16 cellular contexts compared by ENCODE assay signal in genomic region chr5:103283869-103284268, GRCh38. TPM values are rescaled to one million over a fixed set of nuclear protein-coding genes. Genes with fewer than 3 reads are reported as not detected.
DNase-seq lines count a peak whose midpoint lies in the region; TF ChIP-seq lines count a peak whose summit lies in the region.
"Had no signal": no experiment of that assay in that cellular context is flagged by ENCODE, and none has a peak within 500 bp of the region (broad histone marks: within the 10 kb centered on the region; RNA-seq: fewer than 3 reads in every experiment).

No MANE protein-coding gene starts in this region.

- H3K27me3 ChIP-seq in H9 (ENCODE audit: insufficient read depth, low read length) (no peaks in the 10 kb centered on the region), endodermal cell (ENCODE audit: control insufficient read depth, insufficient read depth, low read length, poor library complexity, severe bottlenecking) (no peaks in the 10 kb centered on the region), neuronal stem cell (ENCODE audit: control insufficient read depth in 3 of 3, insufficient read depth in 3 of 3, low read depth in 1 of 3, low read length in 3 of 3) (no peaks in the 10 kb centered on the region)
- H3K27me3 ChIP-seq: BLaER1 had no signal

- H2AFZ ChIP-seq in H9 (ENCODE audit: low read length): no peak overlapping the region
- no peak overlapping the region for H2AFZ ChIP-seq in neuronal stem cell (ENCODE audit: low read length)

- H3K36me3 ChIP-seq in endodermal cell (ENCODE audit: control insufficient read depth, insufficient read depth, low read length) (no peaks in the 10 kb centered on the region), neuronal stem cell (replicated peaks in 1 of 2; ENCODE audit: control insufficient read depth in 2 of 2, insufficient read depth in 2 of 2, low read length in 2 of 2) (peaks cover 0 to 31% of the 10 kb centered on the region in 2 donors)

- no peaks in the 10 kb centered on the region for H3K23me2 ChIP-seq in H9 (ENCODE audit: insufficient read length, low read depth, low read length, poor library complexity, severe bottlenecking)

- no peaks in the 10 kb centered on the region; a peak in 1 of 5 replicates for H3K9me3 Mint-ChIP-seq in H9
- no peaks in the 10 kb centered on the region for H3K9me3 Mint-ChIP-seq in endodermal cell
- H3K9me3 Mint-ChIP-seq: CD4-positive, CD25-positive, alpha-beta regulatory T cell; CD8-positive, alpha-beta T cell had no signal

- peaks cover 11 to 13% of the 10 kb centered on the region in 2 experiments for H3K4me1 Mint-ChIP-seq in H9
- peaks cover 21% of the 10 kb centered on the region for H3K4me1 Mint-ChIP-seq in endodermal cell
- H3K4me1 Mint-ChIP-seq: B cell had no signal

- H4K8ac ChIP-seq in H9 (replicated peaks; ENCODE audit: insufficient read length, low read depth, low read length) (no peak overlapping the region), neuronal stem cell (ENCODE audit: low read depth, low read length) (no peak overlapping the region)

- H3K18ac ChIP-seq in H9 (ENCODE audit: insufficient read length, low read depth, low read length) (no peak overlapping the region), neuronal stem cell (ENCODE audit: low read length) (no peak overlapping the region)

- no peaks in the 10 kb centered on the region for H3K27me3 Mint-ChIP-seq in H9 (ENCODE audit: low read depth)
- H3K27me3 Mint-ChIP-seq in endodermal cell (ENCODE audit: insufficient read depth): no peaks in the 10 kb centered on the region
- H3K27me3 Mint-ChIP-seq: B cell; CD4-positive, CD25-positive, alpha-beta regulatory T cell had no signal

- peak overlapping the region in 2 of 3 experiments; percentile 80 to 85; a peak in 4 of 7 replicates for H3K27ac Mint-ChIP-seq in H9
- peak overlapping the region; percentile 62 for H3K27ac Mint-ChIP-seq in endodermal cell
- H3K27ac Mint-ChIP-seq: B cell; CD4-positive, CD25-positive, alpha-beta regulatory T cell; CD8-positive, alpha-beta T cell had no signal

- H2BK15ac ChIP-seq in H9 (ENCODE audit: low read depth, low read length) (no peak overlapping the region), neuronal stem cell (ENCODE audit: low read length) (no peak overlapping the region)

- DNase-seq in H9 (no peak), endodermal cell (no peak), neuronal stem cell (ENCODE audit: low spot score) (no peak), A172 (ENCODE audit: low spot score) (no peak), activated gamma-delta T cell treated with Interleukin-2 at 50 U/mL for 16 hours (no peak)
- DNase-seq in stimulated activated CD4-positive, alpha-beta T cell treated with anti-CD3 and anti-CD28 coated beads, Interleukin-4, amount 100 ng/mL, for 4 hours: no peak
- DNase-seq: Caco-2; CD4-positive, CD25-positive, alpha-beta regulatory T cell; CD8-positive, alpha-beta T cell; DMS153; DND-41; H7 had no signal

- no peak overlapping the region for H3K4me2 ChIP-seq in H9 (ENCODE audit: insufficient read depth, insufficient read length, low read length)
- no peak overlapping the region for H3K4me2 ChIP-seq in neuronal stem cell (ENCODE audit: insufficient read depth, low read length, poor library complexity, severe bottlenecking)
- H3K4me2 ChIP-seq: BLaER1 had no signal

- no peak overlapping the region for H2AK5ac ChIP-seq in H9 (ENCODE audit: insufficient read length, low read length)
- H2AK5ac ChIP-seq in neuronal stem cell (ENCODE audit: low read depth, low read length): no peak overlapping the region

- no peaks in the 10 kb centered on the region for H3K79me1 ChIP-seq in H9 (ENCODE audit: insufficient read depth, low read depth, low read length, poor library complexity, severe bottlenecking)
- H3K79me1 ChIP-seq in neuronal stem cell (ENCODE audit: low read depth, low read length): no peaks in the 10 kb centered on the region

- no peaks in the 10 kb centered on the region; the same call in 1 of the 2 replicates for H3K4me1 ChIP-seq in H9 (ENCODE audit: insufficient read depth, low read length)
- H3K4me1 ChIP-seq in endodermal cell (ENCODE audit: control insufficient read depth, insufficient read depth, low read length): peaks cover 4% of the 10 kb centered on the region
- H3K4me1 ChIP-seq in neuronal stem cell (ENCODE audit: control insufficient read depth in 2 of 2, insufficient read depth in 1 of 2, low read depth in 1 of 2, low read length in 2 of 2): peaks cover 0 to 2% of the 10 kb centered on the region in 2 donors
- H3K4me1 ChIP-seq: BLaER1, Caco-2 had no signal

- no peak overlapping the region for H4K5ac ChIP-seq in H9 (ENCODE audit: insufficient read length, low read depth, low read length)

- H2BK5ac ChIP-seq in H9 (ENCODE audit: insufficient read length, low read length) (no peak overlapping the region), neuronal stem cell (ENCODE audit: low read length) (no peak overlapping the region)

- H3K14ac ChIP-seq in H9 (ENCODE audit: insufficient read depth, low read length): no peak overlapping the region
- H3K14ac ChIP-seq in neuronal stem cell (ENCODE audit: low read length): no peak overlapping the region

- H3K9me3 ChIP-seq in H9 (ENCODE audit: control insufficient read depth, low read depth, low read length): no peaks in the 10 kb centered on the region
- H3K9me3 ChIP-seq in endodermal cell (ENCODE audit: control insufficient read depth, low read length): no peaks in the 10 kb centered on the region
- no peaks in the 10 kb centered on the region for H3K9me3 ChIP-seq in neuronal stem cell (replicated peaks in 1 of 2; ENCODE audit: control insufficient read depth in 2 of 2, insufficient read depth in 1 of 2, low read depth in 1 of 2, low read length in 2 of 2)
- H3K9me3 ChIP-seq: BLaER1, Caco-2 had no signal

- H2BK120ac ChIP-seq in H9 (ENCODE audit: low read depth, low read length, poor library complexity, severe bottlenecking): no peak overlapping the region
- no peak overlapping the region for H2BK120ac ChIP-seq in neuronal stem cell (ENCODE audit: low read depth, low read length)

- TF ChIP-seq CTCF in 22Rv1 (IDR thresholded peaks at IDR 0.05) (no peak), H9 (conservative IDR thresholded peaks at IDR 0.05) (no peak), endodermal cell (conservative IDR thresholded peaks at IDR 0.05) (no peak)

- H3T11ph ChIP-seq in H9 (ENCODE audit: low read length): no peak overlapping the region

- H3K9ac ChIP-seq in H9 (ENCODE audit: extremely low read depth, insufficient read length, low read length) (no peak overlapping the region), endodermal cell (ENCODE audit: extremely low read depth, low read length, poor library complexity, severe bottlenecking) (no peak overlapping the region), neuronal stem cell (ENCODE audit: low read depth, low read length, poor library complexity) (no peak overlapping the region)
- H3K9ac ChIP-seq: BLaER1 had no signal

- H3K79me2 ChIP-seq in H9 (ENCODE audit: insufficient read depth, low read length): no peaks in the 10 kb centered on the region

- H3K36me3 Mint-ChIP-seq in H9 (ENCODE audit: insufficient read depth in 1 of 3, low read depth in 3 of 3) (peaks cover 0 to 14% (median 2%) of the 10 kb centered on the region in 3 experiments; a peak in 5 of 7 replicates), endodermal cell (ENCODE audit: low read depth) (peaks cover 9% of the 10 kb centered on the region)
- H3K36me3 Mint-ChIP-seq: CD8-positive, alpha-beta T cell had no signal

- H4K20me1 ChIP-seq in H9 (ENCODE audit: control insufficient read depth, insufficient read depth, insufficient read length): no peaks in the 10 kb centered on the region
- H4K20me1 ChIP-seq: BLaER1 had no signal

- H2BK20ac ChIP-seq in H9 (ENCODE audit: low read depth, low read length, poor library complexity, severe bottlenecking): no peak overlapping the region

- no peak overlapping the region for H3K56ac ChIP-seq in H9 (ENCODE audit: insufficient read length, low read depth, low read length)

- H2BK12ac ChIP-seq in H9 (ENCODE audit: insufficient read length, low read depth, low read length) (no peak overlapping the region), neuronal stem cell (ENCODE audit: low read length) (no peak overlapping the region)

- H3K23ac ChIP-seq in H9 (ENCODE audit: insufficient read length, low read depth, low read length): no peak overlapping the region
- H3K23ac ChIP-seq in neuronal stem cell (ENCODE audit: low read depth, low read length, poor library complexity): no peak overlapping the region

- H3K27ac ChIP-seq in 22Rv1 (peak overlapping the region; percentile 64), H9 (ENCODE audit: insufficient read length, low read depth, low read length) (no peak overlapping the region), endodermal cell (ENCODE audit: low read depth, low read length) (no peak overlapping the region), neuronal stem cell (replicated peaks; ENCODE audit: low read length) (peak overlapping the region; percentile 7)
- H3K27ac ChIP-seq: BLaER1, C4-2B had no signal

- no peak overlapping the region for H4K91ac ChIP-seq in H9 (ENCODE audit: insufficient read length, low read depth, low read length)
- no peak overlapping the region for H4K91ac ChIP-seq in neuronal stem cell (ENCODE audit: low read depth, low read length, poor library complexity)

- no peak overlapping the region for H3K4me3 Mint-ChIP-seq in H9
- no peak overlapping the region for H3K4me3 Mint-ChIP-seq in endodermal cell
- H3K4me3 Mint-ChIP-seq: B cell; CD4-positive, CD25-positive, alpha-beta regulatory T cell; CD8-positive, alpha-beta T cell had no signal

- no CpG with 5 or more reads among the region's 3 CpGs for WGBS in H9 (ENCODE audit: extremely low coverage, insufficient read length, low lambda C conversion rate)
- 89 to 100% methylated on average over 2 of the region's 3 CpGs for WGBS in endodermal cell (ENCODE audit: insufficient coverage in 1 of 2, insufficient read length in 1 of 2), 2 experiments
- WGBS in neuronal stem cell (ENCODE audit: extremely low coverage in 2 of 2, insufficient read length in 2 of 2, insufficient replicate concordance in 1 of 2), 2 donors: no CpG with 5 or more reads among the region's 3 CpGs

- H3K4me3 ChIP-seq in endodermal cell (ENCODE audit: low read length): no peak overlapping the region
- H3K4me3 ChIP-seq in neuronal stem cell (ENCODE audit: low read length in 2 of 2): no peak overlapping the region
- H3K4me3 ChIP-seq: BLaER1 had no signal

- H3K4ac ChIP-seq in H9 (ENCODE audit: low read depth, low read length): no peak overlapping the region
- H3K4ac ChIP-seq in neuronal stem cell (ENCODE audit: low read length): no peak overlapping the region

RNA-seq across cellular contexts. Expression of gene MACIR, which starts 25.3 kb away (rescaled TPM):
- total RNA-seq in H9 (2021): 11.0 and 11.7 TPM in 2 replicates
- 10 to 100 TPM; 13.2 to 18.9 TPM for total RNA-seq in endodermal cell
- polyA plus RNA-seq in endodermal cell (2013, experiment 1 of 2): 27.6 TPM
- 21.8 TPM for polyA plus RNA-seq in endodermal cell (2013, experiment 2 of 2)
- 14.8 TPM for polyA plus RNA-seq in neuronal stem cell (2013, experiment 1 of 2)
- 14.6 TPM for polyA plus RNA-seq in neuronal stem cell (2013, experiment 2 of 2)
- 17.2 and 25.4 TPM in 2 replicates for total RNA-seq in A172 (2014; rRNA removed; shearing (Covaris generic))

Comparison
In these comparisons a context has a peak if more than half of its experiments do, and no peak if none do; other contexts are left out.
1. H3K27ac ChIP-seq: peak in 22Rv1 (single experiment) and neuronal stem cell (single experiment); none in H9 (single experiment) and endodermal cell (single experiment).